ENCODE assay signal across 18 cellular contexts in genomic region chr10:5445006-5445405, GRCh38. TPM values are rescaled to one million over a fixed set of nuclear protein-coding genes. Genes with fewer than 3 reads are reported as not detected.
DNase-seq lines count a peak whose midpoint lies in the region; ATAC-seq, FAIRE-seq and TF ChIP-seq lines count a peak whose summit lies in the region.
"Had no signal": no experiment of that assay in that cellular context is flagged by ENCODE, and none has a peak within 500 bp of the region (broad histone marks: within the 10 kb centered on the region; RNA-seq: fewer than 3 reads in every experiment).

No MANE protein-coding gene starts in this region.

- H3K4me1 ChIP-seq in esophagus squamous epithelium (peaks cover 0 to 36% (median 4%) of the 10 kb centered on the region in 3 donors), small intestine (ENCODE audit: control insufficient read depth in 2 of 2, insufficient read depth in 1 of 2, low read depth in 1 of 2, low read length in 1 of 2) (peaks cover 2 to 3% of the 10 kb centered on the region in 2 donors)

- DNase-seq in Calu3, result no peak
- peak; percentile 61 for DNase-seq in NCI-H524 treated with DMSO at 0.1 percent for 48 hours (lab: John Stamatoyannopoulos, UW)
- no peak for DNase-seq in esophagus squamous epithelium (lab: John Stamatoyannopoulos, UW)
- peak; percentile 36 for DNase-seq in small intestine
- no peak for DNase-seq in NCI-H526 (lab: John Stamatoyannopoulos, UW)
- DNase-seq in germinal center (ENCODE audit: low spot score), result no peak
- DNase-seq: ACHN; CD4-positive, CD25-positive, alpha-beta regulatory T cell; GOT3; HFFc6; MM.1S; NCI-H1105 treated with DMSO at 0.1 percent for 48 hours; NCI-H187; NCI-H526 treated with DMSO at 0.1 percent for 48 hours; PC-3; SK-N-SH had no signal

- H3K36me3 ChIP-seq in esophagus squamous epithelium, result no peaks in the 10 kb centered on the region
- no peaks in the 10 kb centered on the region for H3K36me3 ChIP-seq in small intestine (ENCODE audit: control insufficient read depth in 2 of 2, insufficient read depth in 2 of 2, low read length in 2 of 2)

- WGBS in esophagus squamous epithelium, 2 donors, result 75 to 87% methylated on average over 5 of the region's 5 CpGs
- WGBS in small intestine, 3 donors, result 63 to 77% (median 69%) methylated on average over 5 of the region's 5 CpGs

- TF ChIP-seq CTCF in Calu3 (IDR thresholded peaks at IDR 0.05; ENCODE audit: unreplicated experiment) (no peak), esophagus squamous epithelium (IDR thresholded peaks at IDR 0.05) (no peak)

- CTCF ChIA-PET in Calu3 (lab: Charles Lee), result interaction anchor here (1.2 to 1.5 kb wide), 2 partner anchors 98 to 180 kb away, joined by 3 to 4 read pairs; no protein-coding TSS in a partner anchor

- H3K4me3 Mint-ChIP-seq in Calu3 (ENCODE audit: low read depth, unreplicated experiment), result no peak overlapping the region
- H3K4me3 Mint-ChIP-seq: HFFc6 had no signal

- TF ChIP-seq POLR2A in esophagus squamous epithelium (IDR thresholded peaks at IDR 0.05), result no peak

- no peak overlapping the region for H3K4me3 ChIP-seq in esophagus squamous epithelium
- no peak overlapping the region for H3K4me3 ChIP-seq in small intestine (ENCODE audit: low read depth in 1 of 2, low read length in 2 of 2)

- H3K9me3 ChIP-seq in esophagus squamous epithelium, result no peaks in the 10 kb centered on the region
- H3K9me3 ChIP-seq in small intestine (ENCODE audit: control insufficient read depth, low read depth), result no peaks in the 10 kb centered on the region
- H3K9me3 ChIP-seq: SK-N-SH had no signal

- peaks cover 40% of the 10 kb centered on the region for H3K36me3 Mint-ChIP-seq in Calu3 (ENCODE audit: insufficient read depth, unreplicated experiment)
- H3K36me3 Mint-ChIP-seq: CD4-positive, CD25-positive, alpha-beta regulatory T cell had no signal

- H3K27me3 ChIP-seq in esophagus squamous epithelium (no peaks in the 10 kb centered on the region), small intestine (ENCODE audit: control insufficient read depth in 2 of 2, insufficient read depth in 2 of 2, low read length in 2 of 2) (no peaks in the 10 kb centered on the region)

- no peak for FAIRE-seq in small intestine (lab: Jason Lieb, UNC)

- no peaks in the 10 kb centered on the region for H3K27me3 Mint-ChIP-seq in Calu3 (ENCODE audit: unreplicated experiment)
- H3K27me3 Mint-ChIP-seq: CD4-positive, CD25-positive, alpha-beta regulatory T cell had no signal

- H3K9me3 Mint-ChIP-seq in Calu3 (ENCODE audit: low read depth, unreplicated experiment), result no peaks in the 10 kb centered on the region
- H3K9me3 Mint-ChIP-seq: CD4-positive, CD25-positive, alpha-beta regulatory T cell; HFFc6 had no signal

- no TSS peak for BruUV-seq in Calu3 (replicated peaks; lab: Mats Ljungman, UMichigan)

- intact Hi-C loops in Calu3 (cut with micrococcal nuclease; ENCODE audit: unreplicated experiment) (no loop called here), esophagus squamous epithelium (cut with DNase I) (no loop called here)

- H3K4me1 Mint-ChIP-seq in Calu3 (ENCODE audit: low read depth, unreplicated experiment), result peaks cover 15% of the 10 kb centered on the region

- H3K27ac ChIP-seq in esophagus squamous epithelium (peak overlapping the region in 3 of 4 donors; percentile 12 to 90 (median 87)), small intestine (ENCODE audit: low read depth in 1 of 2, low read length in 1 of 2) (peak overlapping the region; percentile 14 to 24)

- no peak for ATAC-seq in activated CD4-positive, CD25-positive, alpha-beta regulatory T cell treated with anti-CD3 and anti-CD28 coated beads, Interleukin-2, amount 50 U/mL, for 24 hours
- ATAC-seq: PC-3 had no signal

- H3K27ac Mint-ChIP-seq in Calu3 (ENCODE audit: unreplicated experiment), result peak overlapping the region; percentile 3
- H3K27ac Mint-ChIP-seq: HFFc6 had no signal

RNA-seq across cellular contexts. Expression of gene NET1, which starts 32.6 kb away (rescaled TPM):
- total RNA-seq in Calu3 (2022) (147 and 154 TPM in 2 replicates), esophagus squamous epithelium (100 to 1,000 TPM in 2 of 4 donors, 10 to 100 TPM in 2; 77.8 to 170 (median 107) TPM)
- 100 to 1,000 TPM in 2 of 3 donors, 10 to 100 TPM in 1; 58.0 to 187 (median 147) TPM for polyA plus RNA-seq in small intestine

RNA-seq across cellular contexts. Expression of gene TUBAL3, which starts 40.4 kb away (rescaled TPM):
- total RNA-seq in Calu3 (2022), result not detected in 2 replicates
- under 1 TPM in 2 of 4 donors, not detected in 2; 0.19 TPM for total RNA-seq in esophagus squamous epithelium
- polyA plus RNA-seq in small intestine, result 10 to 100 TPM; 11.4 to 97.7 (median 69.4) TPM
- total RNA-seq: CD4-positive, CD25-positive, alpha-beta regulatory T cell; HFFc6; PC-3 had no signal
- polyA plus RNA-seq: SK-N-SH had no signal

RNA-seq across cellular contexts. Expression of gene CALML5, which starts 54.4 kb away (rescaled TPM):
- not detected in 2 replicates for total RNA-seq in Calu3 (2022)
- 100 to 1,000 TPM in 1 of 4 donors, 10 to 100 TPM in 3; 14.5 to 148 (median 22.6) TPM for total RNA-seq in esophagus squamous epithelium
- not detected for polyA plus RNA-seq in small intestine
- total RNA-seq: CD4-positive, CD25-positive, alpha-beta regulatory T cell; Daoy; HFFc6; PC-3 had no signal
- polyA plus RNA-seq: CD4-positive, CD25-positive, alpha-beta regulatory T cell; SK-N-SH had no signal

Comparison
In these comparisons a context has a peak if more than half of its experiments do, and no peak if none do; other contexts are left out.
1. DNase-seq: peak in NCI-H524 treated with DMSO at 0.1 percent for 48 hours (single experiment) and small intestine (single experiment); none in Calu3 (single experiment), esophagus squamous epithelium (single experiment), NCI-H526 (0 of 2) and germinal center (single experiment).
2. RNA of gene CALML5, which starts 54.4 kb away (total RNA-seq): 14.5 to 148 TPM in esophagus squamous epithelium; not detected in Calu3; every median in the first group is over 10 times any median in the second.